In genomic region chr6:710601-711571, GRCh38 we compare ENCODE assay signal across 8 cellular contexts. TPM values are rescaled to one million over a fixed set of nuclear protein-coding genes. Genes with fewer than 3 reads are reported as not detected.
DNase-seq lines count a peak whose midpoint lies in the region; ATAC-seq, FAIRE-seq and TF ChIP-seq lines count a peak whose summit lies in the region.

No MANE protein-coding gene starts in this region.

- BruUV-seq in endothelial cell of umbilical vein (replicated peaks; lab: Mats Ljungman, UMichigan): TSS peak; percentile 50

- H3K9me3 Mint-ChIP-seq in HFFc6: no peaks in the 10 kb centered on the region

- H3K27me3 Mint-ChIP-seq in HFFc6 (ENCODE audit: insufficient read depth): no peaks in the 10 kb centered on the region; the same call in none of the 2 replicates

- H3K9ac ChIP-seq in endothelial cell of umbilical vein (replicated peaks; ENCODE audit: extremely low read depth, insufficient read depth, low read length): peak overlapping the region; percentile 84

- H3K4me3 ChIP-seq in endothelial cell of umbilical vein (replicated peaks in 1 of 3; ENCODE audit: insufficient read depth in 1 of 3, low read depth in 1 of 3, low read length in 3 of 3) (peak overlapping the region; percentile 20 to 43 (median 42)), mononuclear cell (ENCODE audit: low read length) (peak overlapping the region; percentile 57)

- H3K4me2 ChIP-seq in endothelial cell of umbilical vein (ENCODE audit: insufficient read depth, low read length): peak overlapping the region; percentile 87

- dilution Hi-C loops in endothelial cell of umbilical vein (cut with MboI; ENCODE audit: extremely low pct_ligation_motif_present, low sequenced_read_pairs): no loop called here

- H3K9me3 ChIP-seq in endothelial cell of umbilical vein (replicated peaks; ENCODE audit: control insufficient read depth, insufficient read depth, low read length) (no peaks in the 10 kb centered on the region), mononuclear cell (ENCODE audit: low read depth, low read length) (no peaks in the 10 kb centered on the region)

- intact Hi-C loops in endothelial cell of umbilical vein (cut with micrococcal nuclease): loop anchor here (1.0 to 5.0 kb wide), 2 partner anchors 18 to 419 kb away; partner anchors contain the start of genes DUSP22 and EXOC2

- H3K4me1 Mint-ChIP-seq in HFFc6 (ENCODE audit: low read depth): peaks cover 30% of the 10 kb centered on the region

- DNase-seq in HFFc6 (peak; percentile 45), NCI-H2029 treated with DMSO at 0.1 percent for 48 hours (lab: John Stamatoyannopoulos, UW) (peak; percentile 93), endothelial cell of umbilical vein (ENCODE audit: low read depth, low spot score) (peak; percentile 70), GF-D8 (lab: John Stamatoyannopoulos, UW) (no peak)
- DNase-seq in activated CD8-positive, alpha-beta memory T cell treated with anti-CD3 and anti-CD28 coated beads, Interleukin-2, amount 50 U/mL, for 4 hours: peak; percentile 57
- peak; percentile 19 to 27 for DNase-seq in stimulated activated CD8-positive, alpha-beta memory T cell treated with anti-CD3 and anti-CD28 coated beads, Interleukin-15, amount 100 ng/mL, for 48 hours (ENCODE audit: low read depth in 2 of 2)

- TF ChIP-seq CTCF in HFFc6 (IDR thresholded peaks at IDR 0.05): no peak
- no peak for TF ChIP-seq CTCF in endothelial cell of umbilical vein (IDR thresholded peaks at IDR 0.05; ENCODE audit: extremely low read depth in 1 of 2, insufficient read depth in 1 of 2, low read depth in 1 of 2, low read length in 2 of 2)

- no peaks in the 10 kb centered on the region for H3K36me3 Mint-ChIP-seq in HFFc6 (ENCODE audit: low read depth)

- H3K4me1 ChIP-seq in endothelial cell of umbilical vein (ENCODE audit: control insufficient read depth, extremely low read depth, insufficient read depth, low read length): peaks cover 79% of the 10 kb centered on the region
- peaks cover 16% of the 10 kb centered on the region for H3K4me1 ChIP-seq in mononuclear cell (ENCODE audit: insufficient read depth, low read length)

- H4K20me1 ChIP-seq in endothelial cell of umbilical vein (replicated peaks; ENCODE audit: control insufficient read depth, extremely low read depth, insufficient read depth, low read length): no peaks in the 10 kb centered on the region

- H3K4me3 Mint-ChIP-seq in HFFc6: peak overlapping the region; percentile 93

- H3K79me2 ChIP-seq in endothelial cell of umbilical vein (ENCODE audit: control insufficient read depth, insufficient read depth, low read length): no peaks in the 10 kb centered on the region

- H3K36me3 ChIP-seq in endothelial cell of umbilical vein (ENCODE audit: control insufficient read depth in 2 of 2, extremely low read depth in 1 of 2, insufficient read depth in 2 of 2, low read length in 2 of 2): no peaks in the 10 kb centered on the region

- FAIRE-seq in endothelial cell of umbilical vein (lab: Jason Lieb, UNC): no peak

- ATAC-seq in GM18502 (IDR thresholded peaks at IDR 0.05; ENCODE audit: poor library complexity, unreplicated experiment): peak; percentile 86

- H3K27ac Mint-ChIP-seq in HFFc6: peak overlapping the region; percentile 98

- CTCF ChIA-PET in endothelial cell of umbilical vein (lab: Charles Lee): interaction anchor here (0.6 to 5.3 kb wide), 6 partner anchors 8 to 28 kb away, joined by 3 to 55 read pairs (median 4); no protein-coding TSS in a partner anchor

- POLR2A ChIA-PET in endothelial cell of umbilical vein (lab: Charles Lee): interaction anchor here (0.6 to 0.9 kb wide), 2 partner anchors 11 to 26 kb away, joined by 3 to 4 read pairs; no protein-coding TSS in a partner anchor

- TF ChIP-seq POLR2A in endothelial cell of umbilical vein (IDR thresholded peaks at IDR 0.05; ENCODE audit: low read depth, low read length): peak; percentile 48

- no peaks in the 10 kb centered on the region for H3K9me1 ChIP-seq in endothelial cell of umbilical vein (replicated peaks; ENCODE audit: control insufficient read depth, extremely low read depth, insufficient read depth, low read length)

- H3K27ac ChIP-seq in endothelial cell of umbilical vein (ENCODE audit: insufficient read depth, low read depth, low read length): peak overlapping the region; percentile 88

- peak overlapping the region; percentile 88 for H2AFZ ChIP-seq in endothelial cell of umbilical vein (ENCODE audit: low read depth, low read length)

- H3K27me3 ChIP-seq in endothelial cell of umbilical vein (ENCODE audit: control insufficient read depth in 2 of 2, insufficient read depth in 2 of 2, low read length in 2 of 2): no peaks in the 10 kb centered on the region
- H3K27me3 ChIP-seq in mononuclear cell (ENCODE audit: insufficient read depth, low read length): no peaks in the 10 kb centered on the region

TF ChIP-seq in endothelial cell of umbilical vein, 7 proteins besides CTCF, POLR2A, EP300 and RAD21:
- TF ChIP-seq POLR2AphosphoS5 (IDR thresholded peaks at IDR 0.05; ENCODE audit: insufficient read depth, low read depth, low read length) (peak; percentile 56), FOS (IDR thresholded peaks at IDR 0.05; ENCODE audit: borderline replicate concordance, insufficient read depth, low read length) (no peak)

RNA-seq across cellular contexts. Expression of gene EXOC2, which starts 17.9 kb away (rescaled TPM):
- 10 to 100 TPM; 19.3 to 22.4 (median 20.3) TPM for total RNA-seq in HFFc6 (2021; fragmentation: NEBNext Ultra II Directional; extraction: Animal tissue kit (Norgen Biotek cat#: 25700))
- total RNA-seq in endothelial cell of umbilical vein: 30.8 and 39.7 TPM in 2 replicates
- 17.2 and 18.2 TPM in 2 replicates for polyA plus RNA-seq in endothelial cell of umbilical vein
- 20.6 and 22.1 TPM in 2 replicates for polyA plus RNA-seq in endothelial cell of umbilical vein (2011; cell fraction: cytosol; rRNA removed)
- 33.4 and 38.3 TPM in 2 replicates for polyA plus RNA-seq in endothelial cell of umbilical vein (2011; cell fraction: nucleus; rRNA removed)
- polyA plus RNA-seq in endothelial cell of umbilical vein (2012): 27.8 and 35.4 TPM in 2 replicates
- polyA minus RNA-seq in endothelial cell of umbilical vein: 52.6 and 54.1 TPM in 2 replicates
- polyA minus RNA-seq in endothelial cell of umbilical vein (2011; cell fraction: cytosol; rRNA and poly(A)+ RNA removed): 12.1 TPM
- polyA minus RNA-seq in endothelial cell of umbilical vein (2011; cell fraction: nucleus; rRNA and poly(A)+ RNA removed): 48.1 and 57.1 TPM in 2 replicates
- 19.8 TPM for total RNA-seq in mononuclear cell

RNA-seq across cellular contexts. Expression of gene HUS1B, which starts 54.0 kb away (rescaled TPM):
- under 1 TPM in 4 of 6 experiments, not detected in 2; 0.21 to 0.34 (median 0.28) TPM for total RNA-seq in HFFc6 (2021; fragmentation: NEBNext Ultra II Directional; extraction: Animal tissue kit (Norgen Biotek cat#: 25700))
- total RNA-seq in endothelial cell of umbilical vein (1.2 and 1.8 TPM in 2 replicates), mononuclear cell (4.5 TPM)
- polyA plus RNA-seq in endothelial cell of umbilical vein: 0.25 and 0.33 TPM in 2 replicates
- 0.36 and 0.54 TPM in 2 replicates for polyA plus RNA-seq in endothelial cell of umbilical vein (2011; cell fraction: cytosol; rRNA removed)
- polyA plus RNA-seq in endothelial cell of umbilical vein (2011; cell fraction: nucleus; rRNA removed): 0.70 and 1.1 TPM in 2 replicates
- 0.34 and 0.35 TPM in 2 replicates for polyA plus RNA-seq in endothelial cell of umbilical vein (2012)
- polyA minus RNA-seq in endothelial cell of umbilical vein: 2.0 and 2.3 TPM in 2 replicates
- not detected for polyA minus RNA-seq in endothelial cell of umbilical vein (2011; cell fraction: cytosol; rRNA and poly(A)+ RNA removed)
- 3.7 and 7.5 TPM in 2 replicates for polyA minus RNA-seq in endothelial cell of umbilical vein (2011; cell fraction: nucleus; rRNA and poly(A)+ RNA removed)
